ENCODE assay signal across 8 cellular contexts in the genomic region with DNA sequence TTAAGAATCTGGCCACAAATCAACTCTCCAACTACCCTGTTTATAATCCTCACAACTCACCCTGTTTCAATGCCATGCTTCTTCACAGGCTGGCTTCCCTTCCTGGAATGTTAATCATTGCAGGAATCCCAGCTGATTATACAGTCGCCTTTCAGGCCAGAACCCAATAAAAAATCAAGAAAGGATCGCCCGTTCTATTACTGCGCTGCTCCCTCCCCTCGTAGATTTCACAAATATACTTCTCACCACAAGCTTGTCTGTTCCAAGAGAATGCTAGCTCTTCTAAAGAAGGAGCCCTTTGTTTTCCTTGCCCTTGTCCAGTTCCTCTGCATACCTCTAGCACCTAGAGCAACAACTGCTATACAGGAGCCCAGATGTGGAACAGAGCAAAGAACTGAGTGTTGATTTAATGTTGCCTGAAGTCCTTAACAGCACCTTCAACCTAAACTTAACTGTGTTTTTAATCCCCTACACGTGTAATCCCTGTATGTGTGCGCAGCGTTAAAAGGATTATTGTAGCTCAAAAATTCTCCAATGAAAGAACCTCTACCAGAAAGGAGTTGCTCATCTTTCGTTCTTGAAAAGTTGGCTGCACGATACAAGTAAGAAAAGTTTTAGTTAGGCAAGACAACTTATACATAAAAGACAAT. TPM values are rescaled to one million over a fixed set of nuclear protein-coding genes. Genes with fewer than 3 reads are reported as not detected.
DNase-seq lines count a peak whose midpoint lies in the region; TF ChIP-seq lines count a peak whose summit lies in the region.

No MANE protein-coding gene starts in this region.

- H3K27ac ChIP-seq in iPS DF 6.9 (ENCODE audit: low read length) (no peak overlapping the region), spleen (peak overlapping the region; percentile 58 to 90 (median 86))

- H3K27me3 ChIP-seq in iPS DF 6.9 (ENCODE audit: control insufficient read depth, insufficient read depth, low read length) (no peaks in the 10 kb centered on the region), spleen (replicated peaks in 1 of 7) (no peaks in the 10 kb centered on the region)

- peak; percentile 70 for DNase-seq in AG10803 (ENCODE audit: low read depth)
- DNase-seq in HFF-Myc (ENCODE audit: extremely low read depth, low read depth): no peak
- peak; percentile 55 for DNase-seq in SW480 (ENCODE audit: low spot score)
- DNase-seq in iPS DF 6.9 (ENCODE audit: low read depth, low spot score): no peak
- no peak for DNase-seq in spleen
- DNase-seq in activated CD4-positive, alpha-beta T cell treated with anti-CD3 and anti-CD28 coated beads, Interleukin-2, amount 50 U/mL, for 48 hours: no peak
- DNase-seq in activated CD8-positive, alpha-beta memory T cell treated with anti-CD3 and anti-CD28 coated beads for 24 hours: no peak
- DNase-seq in NOMO-1 treated with dmso at 0.1 percent for 144 hours (lab: John Stamatoyannopoulos, UW; ENCODE audit: unreplicated experiment): no peak

- H3K4me3 ChIP-seq in AG10803 (ENCODE audit: low read length) (peak overlapping the region; percentile 94), HFF-Myc (replicated peaks; ENCODE audit: low read depth, low read length) (peak overlapping the region; percentile 92), iPS DF 6.9 (ENCODE audit: low read length) (peak overlapping the region; percentile 67; the same call in 1 of the 2 replicates), spleen (peak overlapping the region; percentile 56 to 89 (median 72))

- H3K4me1 ChIP-seq in iPS DF 6.9 (ENCODE audit: control insufficient read depth, insufficient read depth, low read length) (no peaks in the 10 kb centered on the region), spleen (peaks cover 38 to 87% (median 53%) of the 10 kb centered on the region in 6 donors)

- no peak for TF ChIP-seq POLR2A in spleen (IDR thresholded peaks at IDR 0.05)

- H3K36me3 ChIP-seq in iPS DF 6.9 (ENCODE audit: control insufficient read depth, insufficient read depth, low read length) (no peaks in the 10 kb centered on the region), spleen (no peaks in the 10 kb centered on the region)

- TF ChIP-seq CTCF in AG10803 (conservative IDR thresholded peaks at IDR 0.05; ENCODE audit: low read length) (no peak), HFF-Myc (IDR thresholded peaks at IDR 0.05; ENCODE audit: low read depth, low read length, missing control alignments) (no peak), spleen (IDR thresholded peaks at IDR 0.05 in 8 of 11, conservative IDR thresholded peaks at IDR 0.05 in 3 of 11) (no peak)

- intact Hi-C loops in spleen (cut with DNase I; ENCODE audit: low total_unique reads): no loop called here

- no peaks in the 10 kb centered on the region for H3K9me3 ChIP-seq in iPS DF 6.9 (ENCODE audit: control insufficient read depth, insufficient read depth, low read length)
- no peaks in the 10 kb centered on the region for H3K9me3 ChIP-seq in spleen

- no CpG with 5 or more reads among the region's 10 CpGs for WGBS in iPS DF 6.9 (ENCODE audit: insufficient coverage, insufficient read length)
- 32 to 48% (median 40%) methylated on average over 10 of the region's 10 CpGs for WGBS in spleen, 5 donors

RNA-seq across cellular contexts. Expression of a gene that starts 1.0 kb away (rescaled TPM):
- 10 to 100 TPM; 41.0 to 60.4 (median 50.4) TPM for total RNA-seq in spleen
- 10 to 100 TPM; 31.3 to 44.0 (median 43.2) TPM for polyA plus RNA-seq in spleen

Comparison
In these comparisons a context has a peak if more than half of its experiments do, and no peak if none do; other contexts are left out.
1. DNase-seq: peak in AG10803 (single experiment) and SW480 (single experiment); none in HFF-Myc (single experiment), iPS DF 6.9 (single experiment), spleen (single experiment), activated CD4-positive, alpha-beta T cell treated with anti-CD3 and anti-CD28 coated beads, Interleukin-2, amount 50 U/mL, for 48 hours (0 of 2), activated CD8-positive, alpha-beta memory T cell treated with anti-CD3 and anti-CD28 coated beads for 24 hours (single experiment) and NOMO-1 treated with dmso at 0.1 percent for 144 hours (single experiment).
2. Peak in every context shown above with its lines, with median percentiles within 50 percentile points of each other: H3K4me3 ChIP-seq.